11 cellular contexts compared by ENCODE assay signal in genomic region chr16:86019446-86020047, GRCh38.
DNase-seq lines count a peak whose midpoint lies in the region; ATAC-seq, FAIRE-seq and TF ChIP-seq lines count a peak whose summit lies in the region.
"Had no signal": no experiment of that assay in that cellular context is flagged by ENCODE, and none has a peak within 500 bp of the region (broad histone marks: within the 10 kb centered on the region; RNA-seq: fewer than 3 reads in every experiment).

No MANE protein-coding gene starts in this region.

- peaks cover 29% of the 10 kb centered on the region for H3K9me3 Mint-ChIP-seq in neural progenitor cell

- H3K79me1 ChIP-seq in H1 (ENCODE audit: low read depth, low read length): no peaks in the 10 kb centered on the region

- H3K36me3 ChIP-seq in H1 (ENCODE audit: control insufficient read depth in 2 of 4, insufficient read depth in 4 of 4, low read length in 3 of 4) (no peaks in the 10 kb centered on the region), neural progenitor cell (no peaks in the 10 kb centered on the region)

- H3K27me3 ChIP-seq in H1 (replicated peaks in 1 of 4; ENCODE audit: control insufficient read depth in 3 of 4, extremely low read depth in 1 of 4, insufficient read depth in 3 of 4, low read length in 3 of 4) (no peaks in the 10 kb centered on the region; a peak in 1 of 7 replicates), neural progenitor cell (peaks cover 36% of the 10 kb centered on the region)

- no peak overlapping the region for H2BK120ac ChIP-seq in H1 (replicated peaks; ENCODE audit: low read depth, low read length)

- POLR2A ChIA-PET in H1 (lab: Charles Lee; ENCODE audit: partially characterized antibody): no interaction called here

- no peak overlapping the region for H2BK12ac ChIP-seq in H1 (ENCODE audit: low read depth, low read length)

- no peak overlapping the region for H3K27ac Mint-ChIP-seq in neural progenitor cell

- H3F3A ChIP-seq in neural progenitor cell (ENCODE audit: low read depth): no peaks in the 10 kb centered on the region

- peak; percentile 61 for TF ChIP-seq CTCF in GM12873 (IDR thresholded peaks at IDR 0.05; ENCODE audit: insufficient read depth, low read depth, low read length, missing control alignments)
- peak; percentile 39 for TF ChIP-seq CTCF in LNCAP (IDR thresholded peaks at IDR 0.05)
- TF ChIP-seq CTCF in H1 (IDR thresholded peaks at IDR 0.05; ENCODE audit: control extremely low read depth in 1 of 3, insufficient read depth in 1 of 3, low read depth in 1 of 3, low read length in 3 of 3): peak; percentile 73 to 99 (median 96)
- peak; percentile 75 for TF ChIP-seq CTCF in neural progenitor cell (IDR thresholded peaks at IDR 0.05)

- no peak overlapping the region for H3K4me3 Mint-ChIP-seq in neural progenitor cell
- H3K4me3 Mint-ChIP-seq: central memory CD8-positive, alpha-beta T cell had no signal

- FAIRE-seq in H1 (lab: Jason Lieb, UNC): no peak

- H3K9me3 ChIP-seq in H1 (ENCODE audit: insufficient read depth in 2 of 2, low read depth in 1 of 2, low read length in 1 of 2) (peaks cover 5 to 14% of the 10 kb centered on the region in 2 experiments; a peak in 3 of 4 replicates), neural progenitor cell (ENCODE audit: low read depth) (no peaks in the 10 kb centered on the region)

- H3K56ac ChIP-seq in H1 (replicated peaks; ENCODE audit: insufficient read length, low read depth, low read length): no peak overlapping the region

- H3K4me1 Mint-ChIP-seq in neural progenitor cell: peaks cover 18% of the 10 kb centered on the region
- H3K4me1 Mint-ChIP-seq: central memory CD8-positive, alpha-beta T cell had no signal

- H2BK5ac ChIP-seq in H1 (ENCODE audit: low read depth, low read length): no peak overlapping the region

- peak; percentile 74 to 83 for TF ChIP-seq RAD21 in H1 (IDR thresholded peaks at IDR 0.05 in 1 of 2, conservative IDR thresholded peaks at IDR 0.05 in 1 of 2; ENCODE audit: low read depth in 2 of 2, low read length in 2 of 2)

- H3K4me2 ChIP-seq in H1 (ENCODE audit: insufficient read depth in 1 of 2, low read depth in 2 of 2, low read length in 2 of 2) (no peak overlapping the region), neural progenitor cell (no peak overlapping the region)

- H2AK5ac ChIP-seq in H1 (ENCODE audit: low read depth, low read length): no peak overlapping the region

- ATAC-seq in GM18505 (IDR thresholded peaks at IDR 0.05; ENCODE audit: unreplicated experiment) (no peak), HG03135 (IDR thresholded peaks at IDR 0.05; ENCODE audit: unreplicated experiment) (no peak), HG03139 (IDR thresholded peaks at IDR 0.05; ENCODE audit: unreplicated experiment) (no peak)

- H3K27ac ChIP-seq in H1 (ENCODE audit: low read depth, low read length) (no peak overlapping the region), neural progenitor cell (no peak overlapping the region)

- H3K23ac ChIP-seq in H1 (ENCODE audit: insufficient read length): no peak overlapping the region

- no peak for TF ChIP-seq EP300 in H1 (IDR thresholded peaks at IDR 0.05; ENCODE audit: borderline replicate concordance in 1 of 2, low read depth in 2 of 2, low read length in 2 of 2)

- 60% methylated on average over 14 of the region's 14 CpGs; no CpG with 5 or more reads in 1 of the 2 experiments for WGBS in H1 (ENCODE audit: extremely low coverage in 1 of 2, insufficient coverage in 1 of 2, insufficient read length in 1 of 2, insufficient replicate concordance in 2 of 2, low coverage in 1 of 2, low lambda C conversion rate in 2 of 2, missing lambda C conversion rate in 1 of 2), 2 experiments

- H4K5ac ChIP-seq in H1 (ENCODE audit: insufficient read length, low read depth, low read length): no peak overlapping the region

- no peak overlapping the region for H2BK20ac ChIP-seq in H1 (ENCODE audit: low read length)

- no peak overlapping the region for H4K91ac ChIP-seq in H1 (replicated peaks; ENCODE audit: insufficient read length, low read length)

- H3K14ac ChIP-seq in H1 (ENCODE audit: insufficient read length): no peak overlapping the region

- no peaks in the 10 kb centered on the region for H3K79me2 ChIP-seq in H1 (ENCODE audit: control insufficient read depth in 1 of 2, insufficient read depth in 2 of 2, low read length in 2 of 2)
- no peaks in the 10 kb centered on the region for H3K79me2 ChIP-seq in neural progenitor cell (ENCODE audit: low read depth)

- no peaks in the 10 kb centered on the region for H3K36me3 Mint-ChIP-seq in neural progenitor cell

- no peak overlapping the region for H3K4ac ChIP-seq in H1 (replicated peaks; ENCODE audit: insufficient read length, low read depth, low read length)

- no peak overlapping the region for H3K4me3 ChIP-seq in H1 (ENCODE audit: extremely low read depth in 1 of 4, insufficient read depth in 2 of 4, low read depth in 3 of 4, low read length in 4 of 4)
- H3K4me3 ChIP-seq in neural progenitor cell: no peak overlapping the region

- H3K18ac ChIP-seq in H1 (ENCODE audit: extremely low read depth, low read length): no peak overlapping the region

- peaks cover 19% of the 10 kb centered on the region for H3K27me3 Mint-ChIP-seq in neural progenitor cell (ENCODE audit: insufficient read depth, low read depth)

- CTCF ChIA-PET in H1 (lab: Charles Lee; ENCODE audit: partially characterized antibody): interaction anchor here (0.6 to 2.9 kb wide), 27 partner anchors 9 to 1951 kb away, joined by 3 to 24 read pairs (median 4); no protein-coding TSS in a partner anchor

- H4K8ac ChIP-seq in H1 (ENCODE audit: extremely low read depth, insufficient read depth, low read length): no peak overlapping the region

- H3K23me2 ChIP-seq in H1 (ENCODE audit: low read depth, low read length): no peaks in the 10 kb centered on the region

- TF ChIP-seq POLR2A in H1 (IDR thresholded peaks at IDR 0.05; ENCODE audit: control extremely low read depth in 1 of 2, low read depth in 2 of 2, low read length in 2 of 2): no peak
- no peak for TF ChIP-seq POLR2A in GM18505 (IDR thresholded peaks at IDR 0.05; ENCODE audit: borderline replicate concordance, extremely low read depth, insufficient read depth, insufficient read length)

- H4K20me1 ChIP-seq in H1 (replicated peaks in 1 of 2; ENCODE audit: control insufficient read depth in 1 of 2, insufficient read depth in 2 of 2, low read length in 2 of 2) (no peaks in the 10 kb centered on the region), neural progenitor cell (ENCODE audit: low read depth) (no peaks in the 10 kb centered on the region)

- DNase-seq in H1 (ENCODE audit: low read depth in 1 of 2, low spot score in 2 of 2) (peak; percentile 21 to 88), neural progenitor cell (ENCODE audit: low spot score) (peak; percentile 60)
- DNase-seq: GF-D8; NCI-H446; stimulated activated CD4-positive, alpha-beta T cell treated with anti-CD3 and anti-CD28 coated beads, Interleukin-1b, Interleukin-23, amount 100 ng/mL, for 48 hours had no signal

- H2AFZ ChIP-seq in H1 (ENCODE audit: low read length): no peak overlapping the region
- H2AFZ ChIP-seq in neural progenitor cell (replicated peaks): no peak overlapping the region

- H3K4me1 ChIP-seq in H1 (replicated peaks in 1 of 4; ENCODE audit: control insufficient read depth in 3 of 4, insufficient read depth in 4 of 4, low read length in 3 of 4) (no peaks in the 10 kb centered on the region), neural progenitor cell (no peaks in the 10 kb centered on the region)

- no peak overlapping the region for H2BK15ac ChIP-seq in H1 (ENCODE audit: low read length)

- H3K9ac ChIP-seq in H1 (replicated peaks in 1 of 4; ENCODE audit: extremely low read depth in 1 of 4, low read depth in 3 of 4, low read length in 3 of 4): no peak overlapping the region
- no peak overlapping the region for H3K9ac ChIP-seq in neural progenitor cell

TF ChIP-seq in H1, 55 proteins besides CTCF, POLR2A, EP300 and RAD21:
- TF ChIP-seq YY1 (IDR thresholded peaks at IDR 0.05; ENCODE audit: low read depth, low read length): peak; percentile 63; the same call in 1 of the 2 replicates
- TF ChIP-seq SIN3A (conservative IDR thresholded peaks at IDR 0.05 in 1 of 2, IDR thresholded peaks at IDR 0.05 in 1 of 2; ENCODE audit: low read depth in 1 of 2, low read length in 2 of 2): no peak
TF ChIP-seq in H1: peak in this region for 1.

Comparison
In these comparisons a context has a peak if more than half of its experiments do, and no peak if none do; other contexts are left out.
1. CTCF ChIP-seq: peak in every context shown above with its lines; median percentile 96 in H1; 75 in neural progenitor cell; 61 in GM12873; 39 in LNCAP.